Comparison of ENCODE assay signal across 8 cellular contexts in genomic region chr1:35708179-35708891, GRCh38. TPM values are rescaled to one million over a fixed set of nuclear protein-coding genes. Genes with fewer than 3 reads are reported as not detected.
DNase-seq lines count a peak whose midpoint lies in the region; ATAC-seq and TF ChIP-seq lines count a peak whose summit lies in the region.

No MANE protein-coding gene starts in this region.

- H3K27ac ChIP-seq in gastroesophageal sphincter (no peak overlapping the region), sigmoid colon (peak overlapping the region in 1 of 4 donors; percentile 14)

- peaks cover 0 to 17% (median 9%) of the 10 kb centered on the region in 3 donors for H3K4me1 ChIP-seq in gastroesophageal sphincter
- peaks cover 0 to 17% (median 16%) of the 10 kb centered on the region in 4 donors for H3K4me1 ChIP-seq in sigmoid colon

- H3K9me3 Mint-ChIP-seq in activated CD8-positive, alpha-beta T cell treated with anti-CD3 and anti-CD28 coated beads for 36 hours, result no peaks in the 10 kb centered on the region

- peaks cover 16% of the 10 kb centered on the region for H3K4me1 Mint-ChIP-seq in activated CD8-positive, alpha-beta T cell treated with anti-CD3 and anti-CD28 coated beads for 36 hours (ENCODE audit: low read depth)

- POLR2A ChIA-PET in activated CD8-positive, alpha-beta T cell treated with anti-CD3 and anti-CD28 coated beads for 36 hours (lab: Charles Lee), result interaction anchor here (1.5 to 2.6 kb wide), 3 partner anchors 8 to 61 kb away, joined by 5 to 7 read pairs (median 6); partner anchors contain the start of genes C1orf216 and CLSPN

- ATAC-seq in activated CD8-positive, alpha-beta T cell treated with anti-CD3 and anti-CD28 coated beads for 36 hours, result peak; percentile 66
- ATAC-seq in gastroesophageal sphincter, result no peak
- no peak for ATAC-seq in GM21390 (IDR thresholded peaks at IDR 0.05; ENCODE audit: unreplicated experiment)

- intact Hi-C loops in activated CD8-positive, alpha-beta T cell treated with anti-CD3 and anti-CD28 coated beads for 36 hours (cut with micrococcal nuclease), result no loop called here
- intact Hi-C loops in sigmoid colon (cut with DNase I), result no loop called here

- H3K27ac Mint-ChIP-seq in activated CD8-positive, alpha-beta T cell treated with anti-CD3 and anti-CD28 coated beads for 36 hours, result no peak overlapping the region

- TF ChIP-seq POLR2A in gastroesophageal sphincter (IDR thresholded peaks at IDR 0.05), result no peak
- no peak for TF ChIP-seq POLR2A in sigmoid colon (IDR thresholded peaks at IDR 0.05)

- peaks cover 0 to 3% of the 10 kb centered on the region in 2 donors for H3K36me3 ChIP-seq in gastroesophageal sphincter
- H3K36me3 ChIP-seq in sigmoid colon, result peaks cover 0 to under 1% (median 0%) of the 10 kb centered on the region in 4 donors

- H3K9me3 ChIP-seq in gastroesophageal sphincter, result no peaks in the 10 kb centered on the region
- no peaks in the 10 kb centered on the region for H3K9me3 ChIP-seq in sigmoid colon

- peak; percentile 32 for DNase-seq in AG20443 (ENCODE audit: low spot score)
- DNase-seq in HuH-7.5 (ENCODE audit: low spot score), result peak; percentile 32
- peak; percentile 54 for DNase-seq in activated CD8-positive, alpha-beta T cell treated with anti-CD3 and anti-CD28 coated beads for 36 hours
- no peak for DNase-seq in sigmoid colon
- no peak for DNase-seq in central memory CD4-positive, alpha-beta T cell
- no peak for DNase-seq in GM10266 (ENCODE audit: extremely low spot score)

- peaks cover 45% of the 10 kb centered on the region for H3K27me3 ChIP-seq in gastroesophageal sphincter
- peaks cover 2 to 39% (median 23%) of the 10 kb centered on the region in 3 donors for H3K27me3 ChIP-seq in sigmoid colon

- no peaks in the 10 kb centered on the region for H3K36me3 Mint-ChIP-seq in activated CD8-positive, alpha-beta T cell treated with anti-CD3 and anti-CD28 coated beads for 36 hours (ENCODE audit: low read depth)

- WGBS in gastroesophageal sphincter (ENCODE audit: low coverage in 1 of 2), 2 donors, result 0 to 18% methylated on average over 3 to 6 of the region's 40 CpGs
- 3 to 5% methylated on average over 40 of the region's 40 CpGs for WGBS in sigmoid colon, 2 donors

- peaks cover 31% of the 10 kb centered on the region for H3K27me3 Mint-ChIP-seq in activated CD8-positive, alpha-beta T cell treated with anti-CD3 and anti-CD28 coated beads for 36 hours

- H3K4me3 ChIP-seq in gastroesophageal sphincter (peak overlapping the region; percentile 29 to 63), sigmoid colon (peak overlapping the region; percentile 27 to 75 (median 56))

- TF ChIP-seq EP300 in gastroesophageal sphincter (IDR thresholded peaks at IDR 0.05), result no peak
- no peak for TF ChIP-seq EP300 in sigmoid colon (IDR thresholded peaks at IDR 0.05)

- CTCF ChIA-PET in activated CD8-positive, alpha-beta T cell treated with anti-CD3 and anti-CD28 coated beads for 36 hours (lab: Charles Lee), result interaction anchor here (2.4 to 7.9 kb wide), 2 partner anchors 8 to 16 kb away, joined by 9 to 54 read pairs; no protein-coding TSS in a partner anchor

- no peak for TF ChIP-seq CTCF in activated CD8-positive, alpha-beta T cell treated with anti-CD3 and anti-CD28 coated beads for 36 hours (IDR thresholded peaks at IDR 0.05)
- TF ChIP-seq CTCF in gastroesophageal sphincter (IDR thresholded peaks at IDR 0.05) (no peak), sigmoid colon (IDR thresholded peaks at IDR 0.05) (no peak), GM10266 (IDR thresholded peaks at IDR 0.05; ENCODE audit: control insufficient read depth, insufficient read depth, low read depth, missing control alignments) (no peak)

- H3K4me3 Mint-ChIP-seq in activated CD8-positive, alpha-beta T cell treated with anti-CD3 and anti-CD28 coated beads for 36 hours, result peak overlapping the region; percentile 36

RNA-seq across cellular contexts. Expression of gene C1orf216, which starts 10.3 kb away (rescaled TPM):
- 10 to 100 TPM; 10.4 to 11.0 TPM for total RNA-seq in activated CD8-positive, alpha-beta T cell treated with anti-CD3 and anti-CD28 coated beads for 36 hours
- total RNA-seq in gastroesophageal sphincter (10 to 100 TPM; 23.6 to 35.4 (median 25.2) TPM), sigmoid colon (10 to 100 TPM; 21.6 to 32.5 (median 27.6) TPM)
- 1 to 10 TPM; 2.1 to 6.4 (median 3.6) TPM for polyA plus RNA-seq in sigmoid colon

Comparison
In these comparisons a context has a peak if more than half of its experiments do, and no peak if none do; other contexts are left out.
1. DNase-seq: peak in AG20443 (single experiment), HuH-7.5 (single experiment) and activated CD8-positive, alpha-beta T cell treated with anti-CD3 and anti-CD28 coated beads for 36 hours (single experiment); none in sigmoid colon (single experiment), central memory CD4-positive, alpha-beta T cell (single experiment) and GM10266 (single experiment).